36 cellular contexts compared by ENCODE assay signal in genomic region chr10:49204119-49204518, GRCh38. TPM values are rescaled to one million over a fixed set of nuclear protein-coding genes. Genes with fewer than 3 reads are reported as not detected.
DNase-seq lines count a peak whose midpoint lies in the region; ATAC-seq, FAIRE-seq and TF ChIP-seq lines count a peak whose summit lies in the region.
"Had no signal": no experiment of that assay in that cellular context is flagged by ENCODE, and none has a peak within 500 bp of the region (broad histone marks: within the 10 kb centered on the region; RNA-seq: fewer than 3 reads in every experiment).

No MANE protein-coding gene starts in this region.

- ATAC-seq in K562, result no peak
- ATAC-seq: A549; CD8-positive, alpha-beta T cell had no signal

- no peak for DNase-seq in K562 (ENCODE audit: extremely low read depth in 1 of 4, low spot score in 3 of 4)
- DNase-seq in T-helper 2 cell treated with Interferon-gamma antibody and Interleukin-4, amounts not matched to agents 5 μg/mL and 100 μg/mL, for 36 hours (ENCODE audit: low spot score), result no peak
- DNase-seq: 8988T; ACHN; AML-193; BE2C; C1 segment of cervical spinal cord; Caco-2; Calu3; CD4-positive, alpha-beta memory T cell; CD4-positive, alpha-beta T cell; CD4-positive, CD25-positive, alpha-beta regulatory T cell; CD8-positive, alpha-beta memory T cell; CD8-positive, alpha-beta T cell; COR-L47; DMS 273 treated with DMSO at 0.1 percent for 48 hours; DMS153; DMS53; DMS79; DMS79 treated with DMSO at 0.1 percent for 48 hours; DND-41; EL had no signal

- TF ChIP-seq EP300 in K562 (IDR thresholded peaks at IDR 0.05; ENCODE audit: low read length), result no peak

- TF ChIP-seq CTCF in K562 (IDR thresholded peaks at IDR 0.05 in 2 of 3, conservative IDR thresholded peaks at IDR 0.05 in 1 of 3; ENCODE audit: insufficient read depth in 2 of 3, low read depth in 1 of 3, low read length in 3 of 3), result no peak

- TF ChIP-seq POLR2A in K562 (conservative IDR thresholded peaks at IDR 0.05), result no peak

- intact Hi-C loops in K562 (cut with micrococcal nuclease), result no loop called here

- H3K4me3 ChIP-seq in K562, result no peak overlapping the region
- H3K4me3 ChIP-seq: A549; BLaER1; BLaER1 treated with 17β-estradiol and CSF1 and Interleukin-3, amounts not matched to agents 10 nM and 100 nM had no signal

- H3K27me3 Mint-ChIP-seq in T-helper 2 cell treated with Interferon-gamma antibody and Interleukin-4, amounts not matched to agents 5 μg/mL and 100 μg/mL, for 36 hours (ENCODE audit: low read depth), result peaks cover 57% of the 10 kb centered on the region

- H3K36me3 Mint-ChIP-seq in T-helper 2 cell treated with Interferon-gamma antibody and Interleukin-4, amounts not matched to agents 5 μg/mL and 100 μg/mL, for 36 hours (ENCODE audit: low read depth), result no peaks in the 10 kb centered on the region
- H3K36me3 Mint-ChIP-seq: CD14-positive monocyte; CD4-positive, alpha-beta memory T cell; CD4-positive, CD25-positive, alpha-beta regulatory T cell; CD8-positive, alpha-beta memory T cell; CD8-positive, alpha-beta T cell had no signal

- no peaks in the 10 kb centered on the region; the same call in 1 of the 2 replicates for H3K9me3 ChIP-seq in K562 (replicated peaks; ENCODE audit: control insufficient read depth, insufficient read depth, low read depth, low read length)
- H3K9me3 ChIP-seq: A549, BE2C, Caco-2 had no signal

- 0 out of 2 replicates have a peak overlapping the region, but pooled peaks have one; percentile 23 for H2AFZ ChIP-seq in K562 (ENCODE audit: low read depth, low read length)

- in situ Hi-C loops in K562 (cut with MboI), result no loop called here

- H3K4me1 Mint-ChIP-seq in T-helper 2 cell treated with Interferon-gamma antibody and Interleukin-4, amounts not matched to agents 5 μg/mL and 100 μg/mL, for 36 hours (ENCODE audit: low read depth), result peaks cover 1% of the 10 kb centered on the region
- H3K4me1 Mint-ChIP-seq: CD4-positive, alpha-beta memory T cell; CD4-positive, CD25-positive, alpha-beta regulatory T cell; CD8-positive, alpha-beta memory T cell had no signal

- CTCF ChIA-PET in K562 (lab: Yijun Ruan, JAX; ENCODE audit: low intra/inter-chr PET ratio), result no interaction called here

- no TSS peak for BruUV-seq in K562 (replicated peaks; lab: Mats Ljungman, UMichigan)

- H3K4me1 ChIP-seq in K562 (replicated peaks in 1 of 2; ENCODE audit: control insufficient read depth in 2 of 2, insufficient read depth in 2 of 2, low read length in 2 of 2), result no peaks in the 10 kb centered on the region; a peak in 1 of 5 replicates
- H3K4me1 ChIP-seq: A549, BE2C, Caco-2 had no signal

- H3K9ac ChIP-seq in K562 (ENCODE audit: insufficient read depth in 1 of 2, low read depth in 2 of 2, low read length in 2 of 2), result no peak overlapping the region
- H3K9ac ChIP-seq: BLaER1; BLaER1 treated with 17β-estradiol and CSF1 and Interleukin-3, amounts not matched to agents 10 nM and 100 nM had no signal

- no peak overlapping the region for H3K4me2 ChIP-seq in K562 (ENCODE audit: insufficient read depth, low read length)
- H3K4me2 ChIP-seq: A549; BLaER1; BLaER1 treated with 17β-estradiol and CSF1 and Interleukin-3, amounts not matched to agents 10 nM and 100 nM had no signal

- no peaks in the 10 kb centered on the region for H3K36me3 ChIP-seq in K562 (ENCODE audit: control insufficient read depth, insufficient read depth, low read length)
- H3K36me3 ChIP-seq: BE2C; BLaER1; BLaER1 treated with 17β-estradiol and CSF1 and Interleukin-3, amounts not matched to agents 10 nM and 100 nM had no signal

- no peaks in the 10 kb centered on the region for H3K79me2 ChIP-seq in K562 (ENCODE audit: control insufficient read depth, insufficient read depth, low read length)

- H3K27ac Mint-ChIP-seq in T-helper 2 cell treated with Interferon-gamma antibody and Interleukin-4, amounts not matched to agents 5 μg/mL and 100 μg/mL, for 36 hours, result no peak overlapping the region
- H3K27ac Mint-ChIP-seq: B cell; CD14-positive monocyte; CD4-positive, alpha-beta memory T cell; CD4-positive, alpha-beta T cell; CD4-positive, CD25-positive, alpha-beta regulatory T cell; CD8-positive, alpha-beta memory T cell; CD8-positive, alpha-beta T cell had no signal

- H3K4me3 Mint-ChIP-seq in T-helper 2 cell treated with Interferon-gamma antibody and Interleukin-4, amounts not matched to agents 5 μg/mL and 100 μg/mL, for 36 hours, result no peak overlapping the region
- H3K4me3 Mint-ChIP-seq: B cell; CD4-positive, alpha-beta memory T cell; CD4-positive, alpha-beta T cell; CD4-positive, CD25-positive, alpha-beta regulatory T cell; CD8-positive, alpha-beta memory T cell; CD8-positive, alpha-beta T cell had no signal

- 10% methylated on average over 1 of the region's 1 CpG for WGBS in K562 (ENCODE audit: insufficient coverage, low coverage, missing lambda C conversion rate)

- H3K27me3 ChIP-seq in K562 (ENCODE audit: control insufficient read depth in 2 of 2, insufficient read depth in 2 of 2, low read length in 2 of 2), result no peaks in the 10 kb centered on the region
- H3K27me3 ChIP-seq: BE2C; BLaER1; BLaER1 treated with 17β-estradiol and CSF1 and Interleukin-3, amounts not matched to agents 10 nM and 100 nM had no signal

- POLR2A ChIA-PET in K562 (lab: Yijun Ruan, JAX), result interaction anchor here (1.4 kb wide), 1 partner anchor 13 kb away, joined by 4 read pairs; no protein-coding TSS in a partner anchor

- H3K9me1 ChIP-seq in K562 (ENCODE audit: control insufficient read depth, insufficient read depth, low read length), result no peaks in the 10 kb centered on the region

- H3K9me3 Mint-ChIP-seq in T-helper 2 cell treated with Interferon-gamma antibody and Interleukin-4, amounts not matched to agents 5 μg/mL and 100 μg/mL, for 36 hours, result no peaks in the 10 kb centered on the region
- H3K9me3 Mint-ChIP-seq: CD8-positive, alpha-beta memory T cell; CD8-positive, alpha-beta T cell had no signal

- H4K20me1 ChIP-seq in K562 (replicated peaks; ENCODE audit: control insufficient read depth, insufficient read depth, low read length), result no peaks in the 10 kb centered on the region
- H4K20me1 ChIP-seq: BLaER1; BLaER1 treated with 17β-estradiol and CSF1 and Interleukin-3, amounts not matched to agents 10 nM and 100 nM had no signal

- no peak for FAIRE-seq in K562 (lab: Jason Lieb, UNC)
- FAIRE-seq: A204.1, A549, D721Med had no signal

- H3K27ac ChIP-seq in K562 (ENCODE audit: extremely low read depth, low read depth, low read length), result no peak overlapping the region
- H3K27ac ChIP-seq: 22Rv1; A549; BLaER1; BLaER1 treated with 17β-estradiol and CSF1 and Interleukin-3, amounts not matched to agents 10 nM and 100 nM; C4-2B had no signal

- TF ChIP-seq RAD21 in K562 (CRISPR knock-in tag; conservative IDR thresholded peaks at IDR 0.05 in 1 of 2, IDR thresholded peaks at IDR 0.05 in 1 of 2), result no peak

TF ChIP-seq in K562, 482 proteins besides CTCF, POLR2A, EP300 and RAD21 (continues in another document):
- TF ChIP-seq CBX3 (IDR thresholded peaks at IDR 0.05; ENCODE audit: borderline replicate concordance in 1 of 2, low read length in 2 of 2) (no peak), POLR2H (tag; IDR thresholded peaks at IDR 0.05; ENCODE audit: low read depth) (no peak), ZNF408 (CRISPR knock-in tag; IDR thresholded peaks at IDR 0.05; ENCODE audit: low read depth) (no peak), TOE1 (IDR thresholded peaks at IDR 0.05; ENCODE audit: borderline replicate concordance) (no peak), TOE1 (CRISPR knock-in tag; IDR thresholded peaks at IDR 0.05; ENCODE audit: borderline replicate concordance, low read depth) (no peak), NCOA6 (IDR thresholded peaks at IDR 0.05) (no peak), SRF (CRISPR knock-in tag; IDR thresholded peaks at IDR 0.05) (no peak), ZNF23 (CRISPR knock-in tag; IDR thresholded peaks at IDR 0.05) (no peak), DLX4 (CRISPR knock-in tag; IDR thresholded peaks at IDR 0.05) (no peak)

RNA-seq across cellular contexts. Expression of gene TMEM273, which starts 15.9 kb away (rescaled TPM):
- 81.2 and 118 TPM in 2 replicates for total RNA-seq in K562 (2011; cell fraction: chromatin; rRNA removed; ENCODE audit: low replicate concordance)
- 54.2 and 60.0 TPM in 2 replicates for total RNA-seq in K562 (2011; cell fraction: nucleolus; rRNA removed)
- 86.6 and 86.7 TPM in 2 replicates for total RNA-seq in K562 (2011; cell fraction: nucleoplasm; rRNA removed)
- total RNA-seq in K562 (2014; rRNA removed) (93.1 and 94.3 TPM in 2 replicates), K562 (2014; rRNA removed; fragmentation: Illumina TruSeq; extraction: Trizol) (72.3 and 78.7 TPM in 2 replicates), K562 (2015; rRNA removed; fragmentation: Illumina TruSeq; extraction: Trizol) (90.7 and 95.6 TPM in 2 replicates), K562 (2021) (63.1 and 64.3 TPM in 2 replicates)
- polyA plus RNA-seq in K562 (2011; rRNA removed) (38.9 and 39.2 TPM in 2 replicates), K562 (2014; fragmentation: Illumina TruSeq; extraction: Trizol) (126 and 127 TPM in 2 replicates), K562 (2014; fragmentation: Nextera tagmentation; extraction: Ambion mirVana) (100 to 1,000 TPM in 1 of 2 experiments, 10 to 100 TPM in 1; 97.3 to 102 TPM), K562 (2014; rRNA removed) (131 and 145 TPM in 2 replicates)
- 28.1 and 37.9 TPM in 2 replicates for polyA plus RNA-seq in K562 (2011; cell fraction: cytosol; rRNA removed)
- 97.0 and 101 TPM in 2 replicates for polyA plus RNA-seq in K562 (2011; cell fraction: nucleus; rRNA removed)
- 161 and 239 TPM in 2 replicates for polyA plus RNA-seq in K562 (2012)
- polyA minus RNA-seq in K562 (2011; rRNA and poly(A)+ RNA removed), result 30.9 and 33.2 TPM in 2 replicates
- polyA minus RNA-seq in K562 (2011; cell fraction: cytosol; rRNA and poly(A)+ RNA removed), result 9.6 and 10.0 TPM in 2 replicates
- polyA minus RNA-seq in K562 (2011; cell fraction: nucleus; rRNA and poly(A)+ RNA removed), result 24.1 and 32.7 TPM in 2 replicates
- total RNA-seq: A172, A673, Caco-2, Calu3, Daoy had no signal
- polyA plus RNA-seq: A549, AG04450, BJ had no signal
